ENCODE assay signal across 9 cellular contexts in genomic region chr6:116531675-116532570, GRCh38. TPM values are rescaled to one million over a fixed set of nuclear protein-coding genes. Genes with fewer than 3 reads are reported as not detected.
DNase-seq lines count a peak whose midpoint lies in the region; ATAC-seq, FAIRE-seq and TF ChIP-seq lines count a peak whose summit lies in the region.
"Had no signal": no experiment of that assay in that cellular context is flagged by ENCODE, and none has a peak within 500 bp of the region (broad histone marks: within the 10 kb centered on the region; RNA-seq: fewer than 3 reads in every experiment).

No MANE protein-coding gene starts in this region.

- peak; percentile 77 for FAIRE-seq in H1 (lab: Jason Lieb, UNC)

- no peak overlapping the region for H3K56ac ChIP-seq in H1 (replicated peaks; ENCODE audit: insufficient read length, low read depth, low read length)

- intact Hi-C loops in mucosa of descending colon (cut with DNase I, micrococcal nuclease): loop anchor here (5.0 to 10.0 kb wide), 2 partner anchors 245 to 247 kb away; no protein-coding TSS in a partner anchor

- peak; percentile 50 for ATAC-seq in GM18861 (IDR thresholded peaks at IDR 0.05; ENCODE audit: unreplicated experiment)
- peak; percentile 70 for ATAC-seq in HG03108 (IDR thresholded peaks at IDR 0.05; ENCODE audit: unreplicated experiment)
- ATAC-seq in mucosa of descending colon: peak; percentile 80
- ATAC-seq in stimulated activated naive CD8-positive, alpha-beta T cell treated with anti-CD3 and anti-CD28 coated beads, Interleukin-15, amount 100 ng/mL, for 72 hours: peak; percentile 88

- H3K23ac ChIP-seq in H1 (ENCODE audit: insufficient read length): no peak overlapping the region

- TF ChIP-seq CTCF in H1 (IDR thresholded peaks at IDR 0.05; ENCODE audit: control extremely low read depth in 1 of 3, insufficient read depth in 1 of 3, low read depth in 1 of 3, low read length in 3 of 3) (peak in 2 of 3 experiments; percentile 74 to 86; a peak in 3 of 4 replicates), mucosa of descending colon (IDR thresholded peaks at IDR 0.05) (peak; percentile 62)

- no peak overlapping the region for H3K27ac ChIP-seq in H1 (ENCODE audit: low read depth, low read length)

- no peak overlapping the region for H3K4ac ChIP-seq in H1 (replicated peaks; ENCODE audit: insufficient read length, low read depth, low read length)

- no peaks in the 10 kb centered on the region for H3K4me1 Mint-ChIP-seq in stimulated activated naive CD8-positive, alpha-beta T cell treated with anti-CD3 and anti-CD28 coated beads, Interleukin-15, amount 100 ng/mL, for 72 hours

- H3K9me3 ChIP-seq in H1 (ENCODE audit: insufficient read depth in 2 of 2, low read depth in 1 of 2, low read length in 1 of 2) (no peaks in the 10 kb centered on the region), mucosa of descending colon (no peaks in the 10 kb centered on the region)

- no peak overlapping the region for H4K5ac ChIP-seq in H1 (ENCODE audit: insufficient read length, low read depth, low read length)

- CTCF ChIA-PET in H1 (lab: Charles Lee; ENCODE audit: partially characterized antibody): interaction anchor here (0.7 to 4.5 kb wide), 19 partner anchors 8 to 289 kb away, joined by 3 to 60 read pairs (median 7); partner anchors contain the start of gene CALHM5

- no peak overlapping the region for H2BK20ac ChIP-seq in H1 (ENCODE audit: low read length)

- no peak overlapping the region for H2AFZ ChIP-seq in H1 (ENCODE audit: low read length)

- H3K27me3 Mint-ChIP-seq in stimulated activated naive CD8-positive, alpha-beta T cell treated with anti-CD3 and anti-CD28 coated beads, Interleukin-15, amount 100 ng/mL, for 72 hours: peaks cover 33% of the 10 kb centered on the region

- TF ChIP-seq RAD21 in H1 (IDR thresholded peaks at IDR 0.05 in 1 of 2, conservative IDR thresholded peaks at IDR 0.05 in 1 of 2; ENCODE audit: low read depth in 2 of 2, low read length in 2 of 2): peak; percentile 66 to 74

- H3K14ac ChIP-seq in H1 (ENCODE audit: insufficient read length): no peak overlapping the region

- no peak overlapping the region for H4K91ac ChIP-seq in H1 (replicated peaks; ENCODE audit: insufficient read length, low read length)

- H3K9me3 Mint-ChIP-seq in stimulated activated naive CD8-positive, alpha-beta T cell treated with anti-CD3 and anti-CD28 coated beads, Interleukin-15, amount 100 ng/mL, for 72 hours: no peaks in the 10 kb centered on the region

- H2BK120ac ChIP-seq in H1 (replicated peaks; ENCODE audit: low read depth, low read length): no peak overlapping the region

- no peak for TF ChIP-seq EP300 in H1 (IDR thresholded peaks at IDR 0.05; ENCODE audit: borderline replicate concordance in 1 of 2, low read depth in 2 of 2, low read length in 2 of 2)

- H3K4me3 Mint-ChIP-seq in stimulated activated naive CD8-positive, alpha-beta T cell treated with anti-CD3 and anti-CD28 coated beads, Interleukin-15, amount 100 ng/mL, for 72 hours: no peak overlapping the region

- H2BK12ac ChIP-seq in H1 (ENCODE audit: low read depth, low read length): no peak overlapping the region

- H3K79me2 ChIP-seq in H1 (ENCODE audit: control insufficient read depth in 1 of 2, insufficient read depth in 2 of 2, low read length in 2 of 2): no peaks in the 10 kb centered on the region

- no peaks in the 10 kb centered on the region for H3K27me3 ChIP-seq in H1 (replicated peaks in 1 of 4; ENCODE audit: control insufficient read depth in 3 of 4, extremely low read depth in 1 of 4, insufficient read depth in 3 of 4, low read length in 3 of 4)

- no peak overlapping the region for H2AK5ac ChIP-seq in H1 (ENCODE audit: low read depth, low read length)

- H3K18ac ChIP-seq in H1 (ENCODE audit: extremely low read depth, low read length): no peak overlapping the region

- no peak overlapping the region for H2BK5ac ChIP-seq in H1 (ENCODE audit: low read depth, low read length)

- H3K9ac ChIP-seq in H1 (replicated peaks in 1 of 4; ENCODE audit: extremely low read depth in 1 of 4, low read depth in 3 of 4, low read length in 3 of 4): no peak overlapping the region

- DNase-seq in Ammon's horn (ENCODE audit: low spot score) (peak; percentile 76), NCI-H748 treated with DMSO at 0.1 percent for 48 hours (lab: John Stamatoyannopoulos, UW) (peak; percentile 55), H1 (ENCODE audit: low read depth in 1 of 2, low spot score in 2 of 2) (peak in 1 of 2 experiments; percentile 79), mucosa of descending colon (peak in 1 of 3 donors; percentile 81)
- DNase-seq in activated CD4-positive, alpha-beta T cell treated with anti-CD3 and anti-CD28 coated beads, Interleukin-2, amount 50 U/mL, for 1 hour: peak; percentile 61
- peak; percentile 46 to 54 for DNase-seq in stimulated activated naive CD8-positive, alpha-beta T cell treated with anti-CD3 and anti-CD28 coated beads, Interleukin-15, amount 100 ng/mL, for 72 hours

- H4K20me1 ChIP-seq in H1 (replicated peaks in 1 of 2; ENCODE audit: control insufficient read depth in 1 of 2, insufficient read depth in 2 of 2, low read length in 2 of 2): no peaks in the 10 kb centered on the region

- no peaks in the 10 kb centered on the region for H3K79me1 ChIP-seq in H1 (ENCODE audit: low read depth, low read length)

- H3K27ac Mint-ChIP-seq in stimulated activated naive CD8-positive, alpha-beta T cell treated with anti-CD3 and anti-CD28 coated beads, Interleukin-15, amount 100 ng/mL, for 72 hours: no peak overlapping the region

- WGBS in H1 (ENCODE audit: extremely low coverage in 1 of 2, insufficient coverage in 1 of 2, insufficient read length in 1 of 2, insufficient replicate concordance in 2 of 2, low coverage in 1 of 2, low lambda C conversion rate in 2 of 2, missing lambda C conversion rate in 1 of 2), 2 experiments: 83% methylated on average over 12 of the region's 12 CpGs; no CpG with 5 or more reads in 1 of the 2 experiments

- no peaks in the 10 kb centered on the region for H3K23me2 ChIP-seq in H1 (ENCODE audit: low read depth, low read length)

- no peak for TF ChIP-seq POLR2A in H1 (IDR thresholded peaks at IDR 0.05; ENCODE audit: control extremely low read depth in 1 of 2, low read depth in 2 of 2, low read length in 2 of 2)

- no peak overlapping the region for H3K4me2 ChIP-seq in H1 (ENCODE audit: insufficient read depth in 1 of 2, low read depth in 2 of 2, low read length in 2 of 2)

- no peak overlapping the region for H3K4me3 ChIP-seq in H1 (ENCODE audit: extremely low read depth in 1 of 4, insufficient read depth in 2 of 4, low read depth in 3 of 4, low read length in 4 of 4)
- no peak overlapping the region for H3K4me3 ChIP-seq in mucosa of descending colon

- H4K8ac ChIP-seq in H1 (ENCODE audit: extremely low read depth, insufficient read depth, low read length): no peak overlapping the region

- POLR2A ChIA-PET in H1 (lab: Charles Lee; ENCODE audit: partially characterized antibody): no interaction called here

- H3K4me1 ChIP-seq in H1 (replicated peaks in 1 of 4; ENCODE audit: control insufficient read depth in 3 of 4, insufficient read depth in 4 of 4, low read length in 3 of 4): peaks cover 0 to 12% (median 9%) of the 10 kb centered on the region in 4 experiments; a peak in 5 of 7 replicates
- H3K4me1 ChIP-seq in mucosa of descending colon (ENCODE audit: low read depth): no peaks in the 10 kb centered on the region

- no peak overlapping the region for H2BK15ac ChIP-seq in H1 (ENCODE audit: low read length)

- H3K36me3 ChIP-seq in H1 (ENCODE audit: control insufficient read depth in 2 of 4, insufficient read depth in 4 of 4, low read length in 3 of 4) (no peaks in the 10 kb centered on the region), mucosa of descending colon (ENCODE audit: low read depth) (no peaks in the 10 kb centered on the region)

RNA-seq across cellular contexts. Expression of gene TRAPPC3L, which starts 13.6 kb away (rescaled TPM):
- not detected in 2 replicates for total RNA-seq in H1 (2021; fragmentation: NEBNext Ultra II Directional; extraction: Animal tissue kit (Norgen Biotek cat#: 25700))
- polyA plus RNA-seq in H1 (2011; rRNA removed): not detected in 2 replicates
- not detected for polyA plus RNA-seq in H1 (2011; cell fraction: cytosol; rRNA removed)
- not detected for polyA plus RNA-seq in H1 (2011; cell fraction: nucleus; rRNA removed)
- not detected in 4 replicates for polyA plus RNA-seq in H1 (2012, experiment 1 of 2)
- polyA plus RNA-seq in H1 (2012, experiment 2 of 2): not detected
- polyA plus RNA-seq in H1 (2013, experiment 1 of 2): not detected
- not detected for polyA plus RNA-seq in H1 (2013, experiment 2 of 2)
- polyA minus RNA-seq in H1 (2011; rRNA and poly(A)+ RNA removed): not detected in 2 replicates
- polyA minus RNA-seq in H1 (2011; cell fraction: cytosol; rRNA and poly(A)+ RNA removed): not detected
- polyA minus RNA-seq in H1 (2011; cell fraction: nucleus; rRNA and poly(A)+ RNA removed): not detected
- not detected for total RNA-seq in mucosa of descending colon

RNA-seq across cellular contexts. Expression of gene CALHM5, which starts 20.5 kb away (rescaled TPM):
- 0.09 and 0.17 TPM in 2 replicates for total RNA-seq in H1 (2021; fragmentation: NEBNext Ultra II Directional; extraction: Animal tissue kit (Norgen Biotek cat#: 25700))
- polyA plus RNA-seq in H1 (2011; rRNA removed): 0.03 and 0.05 TPM in 2 replicates
- 0.04 TPM for polyA plus RNA-seq in H1 (2011; cell fraction: cytosol; rRNA removed)
- polyA plus RNA-seq in H1 (2011; cell fraction: nucleus; rRNA removed): 0.04 TPM
- 0.08 to 0.14 TPM (median 0.11 TPM) in 4 replicates for polyA plus RNA-seq in H1 (2012, experiment 1 of 2)
- 0.01 TPM for polyA plus RNA-seq in H1 (2012, experiment 2 of 2)
- 0.14 TPM for polyA plus RNA-seq in H1 (2013, experiment 1 of 2)
- 0.20 TPM for polyA plus RNA-seq in H1 (2013, experiment 2 of 2)
- polyA minus RNA-seq in H1 (2011; rRNA and poly(A)+ RNA removed): 0.16 and 0.29 TPM in 2 replicates
- not detected for polyA minus RNA-seq in H1 (2011; cell fraction: cytosol; rRNA and poly(A)+ RNA removed)
- 0.30 TPM for polyA minus RNA-seq in H1 (2011; cell fraction: nucleus; rRNA and poly(A)+ RNA removed)
- under 1 TPM; 0.20 to 0.85 (median 0.72) TPM for total RNA-seq in mucosa of descending colon

RNA-seq across cellular contexts. Expression of gene CALHM4, which starts 21.6 kb away (rescaled TPM):
- total RNA-seq in H1 (2021; fragmentation: NEBNext Ultra II Directional; extraction: Animal tissue kit (Norgen Biotek cat#: 25700)): not detected in 2 replicates
- not detected in 2 replicates for polyA plus RNA-seq in H1 (2011; rRNA removed)
- polyA plus RNA-seq in H1 (2011; cell fraction: cytosol; rRNA removed): not detected
- polyA plus RNA-seq in H1 (2011; cell fraction: nucleus; rRNA removed): not detected
- 0.16 TPM in 1 of 4 replicates, not detected in the others for polyA plus RNA-seq in H1 (2012, experiment 1 of 2)
- not detected for polyA plus RNA-seq in H1 (2012, experiment 2 of 2)
- polyA plus RNA-seq in H1 (2013, experiment 1 of 2): not detected
- polyA plus RNA-seq in H1 (2013, experiment 2 of 2): not detected
- not detected in 2 replicates for polyA minus RNA-seq in H1 (2011; rRNA and poly(A)+ RNA removed)
- polyA minus RNA-seq in H1 (2011; cell fraction: cytosol; rRNA and poly(A)+ RNA removed): not detected
- not detected for polyA minus RNA-seq in H1 (2011; cell fraction: nucleus; rRNA and poly(A)+ RNA removed)
- total RNA-seq in mucosa of descending colon: not detected
- total RNA-seq: urinary bladder had no signal
- polyA plus RNA-seq: urinary bladder had no signal

RNA-seq across cellular contexts. Expression of gene RWDD1, which starts 39.4 kb away (rescaled TPM):
- total RNA-seq in H1 (2021; fragmentation: NEBNext Ultra II Directional; extraction: Animal tissue kit (Norgen Biotek cat#: 25700)): 35.2 and 36.8 TPM in 2 replicates
- 12.9 and 19.5 TPM in 2 replicates for polyA plus RNA-seq in H1 (2011; rRNA removed)
- polyA plus RNA-seq in H1 (2011; cell fraction: cytosol; rRNA removed): 19.8 TPM
- polyA plus RNA-seq in H1 (2011; cell fraction: nucleus; rRNA removed): 14.5 TPM
- 18.3 to 27.9 TPM (median 21.0 TPM) in 4 replicates for polyA plus RNA-seq in H1 (2012, experiment 1 of 2)
- polyA plus RNA-seq in H1 (2012, experiment 2 of 2): 9.6 TPM
- polyA plus RNA-seq in H1 (2013, experiment 1 of 2): 157 TPM
- polyA plus RNA-seq in H1 (2013, experiment 2 of 2): 161 TPM
- 7.8 and 9.1 TPM in 2 replicates for polyA minus RNA-seq in H1 (2011; rRNA and poly(A)+ RNA removed)
- polyA minus RNA-seq in H1 (2011; cell fraction: cytosol; rRNA and poly(A)+ RNA removed): 6.2 TPM
- polyA minus RNA-seq in H1 (2011; cell fraction: nucleus; rRNA and poly(A)+ RNA removed): 21.8 TPM
- total RNA-seq in mucosa of descending colon: 10 to 100 TPM; 21.0 to 58.0 (median 34.2) TPM
